27 cellular contexts compared by ENCODE assay signal in the genomic region with DNA sequence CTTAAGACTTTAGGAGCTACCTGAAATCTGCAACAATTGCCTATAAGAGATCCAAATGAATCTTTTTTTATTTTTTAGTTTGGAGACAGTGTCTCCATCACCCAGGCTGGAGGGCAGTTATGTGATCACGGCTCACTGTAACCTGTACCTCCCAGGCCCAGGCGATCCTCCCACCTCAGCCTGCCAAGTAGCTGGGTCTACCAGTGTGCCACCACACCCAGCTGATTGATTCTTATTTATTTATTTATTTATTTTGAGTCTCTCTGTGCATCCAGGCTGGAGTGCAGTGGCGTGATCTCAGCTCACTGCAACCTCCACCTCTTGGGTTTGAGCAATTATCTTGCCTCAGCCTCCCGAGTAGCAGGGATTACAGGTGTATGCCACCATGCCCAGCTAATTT. TPM values are rescaled to one million over a fixed set of nuclear protein-coding genes. Genes with fewer than 3 reads are reported as not detected.
DNase-seq lines count a peak whose midpoint lies in the region; ATAC-seq, FAIRE-seq and TF ChIP-seq lines count a peak whose summit lies in the region.
"Had no signal": no experiment of that assay in that cellular context is flagged by ENCODE, and none has a peak within 500 bp of the region (broad histone marks: within the 10 kb centered on the region; RNA-seq: fewer than 3 reads in every experiment).

No MANE protein-coding gene starts in this region.

- ATAC-seq in left ventricle myocardium superior: peak; percentile 24
- ATAC-seq in Right ventricle myocardium superior (ENCODE audit: poor library complexity): no peak
- ATAC-seq in CD4-positive, alpha-beta T cell (ENCODE audit: poor library complexity): no peak
- ATAC-seq: A549, GM12878 had no signal

- H3K27me3 ChIP-seq in esophagus muscularis mucosa: no peaks in the 10 kb centered on the region
- no peaks in the 10 kb centered on the region for H3K27me3 ChIP-seq in tibial artery
- H3K27me3 ChIP-seq in CD4-positive, alpha-beta T cell (ENCODE audit: control insufficient read depth, insufficient read depth, low read length): no peaks in the 10 kb centered on the region
- H3K27me3 ChIP-seq: BLaER1 treated with 17β-estradiol and CSF1 and Interleukin-3, amounts not matched to agents 10 nM and 100 nM had no signal

- WGBS in esophagus muscularis mucosa: 96% methylated on average over 4 of the region's 4 CpGs

- CTCF ChIA-PET in CD4-positive, alpha-beta T cell (lab: Charles Lee): no interaction called here

- peaks cover 39% of the 10 kb centered on the region for H3K36me3 Mint-ChIP-seq in CD4-positive, alpha-beta T cell (ENCODE audit: low read depth)

- H3K4me1 ChIP-seq in esophagus muscularis mucosa (peaks cover 37 to 61% (median 48%) of the 10 kb centered on the region in 4 donors), tibial artery (peaks cover 0 to 75% (median 34%) of the 10 kb centered on the region in 4 donors)

- POLR2A ChIA-PET in CD4-positive, alpha-beta T cell (lab: Charles Lee): no interaction called here

- no peak overlapping the region for H3K27ac Mint-ChIP-seq in CD4-positive, alpha-beta T cell
- H3K27ac Mint-ChIP-seq: B cell; CD8-positive, alpha-beta memory T cell had no signal

- TF ChIP-seq POLR2A in esophagus muscularis mucosa (IDR thresholded peaks at IDR 0.05; ENCODE audit: low read depth) (no peak), H54 (IDR thresholded peaks at IDR 0.05; ENCODE audit: low read depth, low read length) (no peak)

- TF ChIP-seq EP300 in esophagus muscularis mucosa (IDR thresholded peaks at IDR 0.05): no peak

- no peak for DNase-seq in left ventricle myocardium superior
- no peak for DNase-seq in Right ventricle myocardium superior
- no peak for DNase-seq in esophagus muscularis mucosa (ENCODE audit: extremely low spot score)
- DNase-seq in tibial artery: no peak
- DNase-seq in H54 (ENCODE audit: insufficient read length, low spot score): no peak
- DNase-seq in NCI-H2081 (lab: John Stamatoyannopoulos, UW): no peak
- no peak for DNase-seq in CD4-positive, alpha-beta T cell
- DNase-seq: AML-193; CD4-positive, alpha-beta memory T cell; CD8-positive, alpha-beta memory T cell; COR-L47; DMS 273 treated with DMSO at 0.1 percent for 48 hours; DMS153; DMS53; DMS79; DND-41; EL; GDM1 had no signal

- no peak overlapping the region for H3K4me3 Mint-ChIP-seq in CD4-positive, alpha-beta T cell
- H3K4me3 Mint-ChIP-seq: B cell; CD4-positive, alpha-beta memory T cell; CD8-positive, alpha-beta memory T cell had no signal

- H3K36me3 ChIP-seq in esophagus muscularis mucosa: no peaks in the 10 kb centered on the region
- peaks cover 0 to 11% (median 4%) of the 10 kb centered on the region in 3 donors for H3K36me3 ChIP-seq in tibial artery

- peaks cover 5% of the 10 kb centered on the region for H3K9me3 Mint-ChIP-seq in CD4-positive, alpha-beta T cell

- H3K4me3 ChIP-seq in esophagus muscularis mucosa (no peak overlapping the region), tibial artery (no peak overlapping the region)
- H3K4me3 ChIP-seq: A549; BLaER1 treated with 17β-estradiol and CSF1 and Interleukin-3, amounts not matched to agents 10 nM and 100 nM; GM12878 had no signal

- H3K27me3 Mint-ChIP-seq in CD4-positive, alpha-beta T cell: no peaks in the 10 kb centered on the region
- H3K27me3 Mint-ChIP-seq: B cell; CD4-positive, alpha-beta memory T cell had no signal

- intact Hi-C loops in left ventricle myocardium superior (cut with micrococcal nuclease): no loop called here
- intact Hi-C loops in Right ventricle myocardium superior (cut with DNase I): no loop called here
- intact Hi-C loops in esophagus muscularis mucosa (cut with DNase I): no loop called here
- intact Hi-C loops in tibial artery (cut with DNase I; ENCODE audit: low total_unique reads): no loop called here
- intact Hi-C loops in CD4-positive, alpha-beta T cell (cut with DNase I, micrococcal nuclease): no loop called here

- no peak for TF ChIP-seq CTCF in esophagus muscularis mucosa (IDR thresholded peaks at IDR 0.05)
- no peak for TF ChIP-seq CTCF in tibial artery (IDR thresholded peaks at IDR 0.05)
- TF ChIP-seq CTCF in CD4-positive, alpha-beta T cell (IDR thresholded peaks at IDR 0.05): no peak

- H3K27ac ChIP-seq in esophagus muscularis mucosa (replicated peaks in 1 of 4) (peak overlapping the region in 3 of 4 donors; percentile 58 to 72 (median 65)), tibial artery (peak overlapping the region; percentile 66 to 78)
- no peak overlapping the region for H3K27ac ChIP-seq in CD4-positive, alpha-beta T cell (ENCODE audit: low read depth, low read length)
- H3K27ac ChIP-seq: 22Rv1; A549; BLaER1 treated with 17β-estradiol and CSF1 and Interleukin-3, amounts not matched to agents 10 nM and 100 nM; C4-2B had no signal

- H3K9me3 ChIP-seq in esophagus muscularis mucosa (no peaks in the 10 kb centered on the region), tibial artery (no peaks in the 10 kb centered on the region)
- no peaks in the 10 kb centered on the region for H3K9me3 ChIP-seq in CD4-positive, alpha-beta T cell (ENCODE audit: control insufficient read depth, low read length)
- H3K9me3 ChIP-seq: A549 had no signal

- peaks cover 20% of the 10 kb centered on the region for H3K4me1 Mint-ChIP-seq in CD4-positive, alpha-beta T cell (ENCODE audit: low read depth)

- FAIRE-seq in H54 (lab: Jason Lieb, UNC): no peak
- FAIRE-seq: A549, GM12878, GM12892, GM18507, GM19239 had no signal

RNA-seq across cellular contexts. Expression of a gene that starts 26.1 kb away (rescaled TPM):
- total RNA-seq in left ventricle myocardium superior (66.1 TPM), Right ventricle myocardium superior (55.1 TPM), esophagus muscularis mucosa (100 to 1,000 TPM in 1 of 4 donors, 10 to 100 TPM in 3; 64.6 to 102 (median 82.4) TPM)
- total RNA-seq in CD4-positive, alpha-beta T cell: 10 to 100 TPM; 18.3 to 21.0 TPM
